Comparison of ENCODE assay signal across 22 cellular contexts in genomic region chr20:38184098-38184497, GRCh38. TPM values are rescaled to one million over a fixed set of nuclear protein-coding genes. Genes with fewer than 3 reads are reported as not detected.
DNase-seq lines count a peak whose midpoint lies in the region; ATAC-seq and TF ChIP-seq lines count a peak whose summit lies in the region.
"Had no signal": no experiment of that assay in that cellular context is flagged by ENCODE, and none has a peak within 500 bp of the region (broad histone marks: within the 10 kb centered on the region; RNA-seq: fewer than 3 reads in every experiment).

No MANE protein-coding gene starts in this region.

- no peaks in the 10 kb centered on the region for H3K4me1 ChIP-seq in neural progenitor cell
- H3K4me1 ChIP-seq: gastroesophageal sphincter had no signal

- H3K27ac Mint-ChIP-seq in neural progenitor cell: no peak overlapping the region
- no peak overlapping the region for H3K27ac Mint-ChIP-seq in activated T-cell treated with anti-CD3 and anti-CD28 coated beads, Interleukin-2, amount 50 U/mL, for 72 hours
- H3K27ac Mint-ChIP-seq: activated CD4-positive, alpha-beta T cell treated with anti-CD3 and anti-CD28 coated beads, Interleukin-2, amount 10 ng/mL, durations not matched to agents 7 days and 5 days; CD4-positive, alpha-beta T cell; naive thymus-derived CD4-positive, alpha-beta T cell; T-helper 1 cell treated with Interleukin-12 subunit alpha and Interleukin-12 subunit beta and Interleukin-4 antibody, amounts not matched to agents 30 μg/mL and 1 μg/mL, for 36 hours had no signal

- peaks cover 10% of the 10 kb centered on the region for H3K27me3 Mint-ChIP-seq in neural progenitor cell (ENCODE audit: insufficient read depth, low read depth)
- peaks cover 41% of the 10 kb centered on the region for H3K27me3 Mint-ChIP-seq in activated T-cell treated with anti-CD3 and anti-CD28 coated beads, Interleukin-2, amount 50 U/mL, for 72 hours (ENCODE audit: low read depth)

- H3K4me3 ChIP-seq in neural progenitor cell (no peak overlapping the region), WERI-Rb-1 (ENCODE audit: low read depth, low read length) (no peak overlapping the region)
- H3K4me3 ChIP-seq: gastroesophageal sphincter had no signal

- DNase-seq in HEK293T (ENCODE audit: extremely low spot score): no peak
- DNase-seq in RPMI7951 (ENCODE audit: low read depth): peak; percentile 43
- DNase-seq in epithelial cell of prostate (ENCODE audit: low read depth, low spot score): peak; percentile 65
- no peak for DNase-seq in neural progenitor cell (ENCODE audit: low spot score)
- no peak for DNase-seq in WERI-Rb-1
- DNase-seq in activated T-cell treated with anti-CD3 and anti-CD28 coated beads, Interleukin-2, amount 50 U/mL, for 72 hours: no peak
- no peak for DNase-seq in SIG-M5 (lab: John Stamatoyannopoulos, UW)
- DNase-seq: activated CD4-positive, alpha-beta T cell treated with anti-CD3 and anti-CD28 coated beads, Interleukin-2, amount 10 ng/mL, durations not matched to agents 7 days and 5 days; activated CD8-positive, alpha-beta memory T cell treated with anti-CD3 and anti-CD28 coated beads, Interleukin-2, amount 50 U/mL, for 4 hours; CD4-positive, alpha-beta T cell; dermis blood vessel endothelial cell; DMS153; Karpas-422; mesenchymal stem cell; naive thymus-derived CD4-positive, alpha-beta T cell; NCI-H524; SHP77 treated with DMSO at 0.1 percent for 48 hours; stimulated activated CD4-positive, alpha-beta T cell treated with anti-CD3 and anti-CD28 coated beads, Interleukin-2, amount 100 ng/mL, for 24 hours; stimulated activated naive CD4-positive, alpha-beta T cell had no signal

- H3K27me3 ChIP-seq in neural progenitor cell (no peaks in the 10 kb centered on the region), WERI-Rb-1 (ENCODE audit: insufficient read depth, low read depth, severe bottlenecking) (no peaks in the 10 kb centered on the region)

- peaks cover 27% of the 10 kb centered on the region for H3K4me1 Mint-ChIP-seq in neural progenitor cell
- H3K4me1 Mint-ChIP-seq in activated T-cell treated with anti-CD3 and anti-CD28 coated beads, Interleukin-2, amount 50 U/mL, for 72 hours (ENCODE audit: low read depth): no peaks in the 10 kb centered on the region
- H3K4me1 Mint-ChIP-seq: activated CD4-positive, alpha-beta T cell treated with anti-CD3 and anti-CD28 coated beads, Interleukin-2, amount 10 ng/mL, durations not matched to agents 7 days and 5 days; naive thymus-derived CD4-positive, alpha-beta T cell had no signal

- no peaks in the 10 kb centered on the region for H3K9me3 ChIP-seq in neural progenitor cell (ENCODE audit: low read depth)
- H3K9me3 ChIP-seq in WERI-Rb-1 (ENCODE audit: severe bottlenecking): no peaks in the 10 kb centered on the region

- H3K4me3 Mint-ChIP-seq in neural progenitor cell: peak overlapping the region; percentile 24
- H3K4me3 Mint-ChIP-seq in activated T-cell treated with anti-CD3 and anti-CD28 coated beads, Interleukin-2, amount 50 U/mL, for 72 hours: no peak overlapping the region
- H3K4me3 Mint-ChIP-seq: activated CD4-positive, alpha-beta T cell treated with anti-CD3 and anti-CD28 coated beads, Interleukin-2, amount 10 ng/mL, durations not matched to agents 7 days and 5 days; CD4-positive, alpha-beta T cell; naive thymus-derived CD4-positive, alpha-beta T cell; T-helper 1 cell treated with Interleukin-12 subunit alpha and Interleukin-12 subunit beta and Interleukin-4 antibody, amounts not matched to agents 30 μg/mL and 1 μg/mL, for 36 hours had no signal

- peak overlapping the region; percentile 57 for H3K27ac ChIP-seq in epithelial cell of prostate
- no peak overlapping the region for H3K27ac ChIP-seq in neural progenitor cell
- no peak overlapping the region for H3K27ac ChIP-seq in WERI-Rb-1
- H3K27ac ChIP-seq: gastroesophageal sphincter had no signal

- H3K36me3 Mint-ChIP-seq in neural progenitor cell: no peaks in the 10 kb centered on the region
- no peaks in the 10 kb centered on the region for H3K36me3 Mint-ChIP-seq in activated T-cell treated with anti-CD3 and anti-CD28 coated beads, Interleukin-2, amount 50 U/mL, for 72 hours (ENCODE audit: insufficient read depth in 2 of 2)
- H3K36me3 Mint-ChIP-seq: naive thymus-derived CD4-positive, alpha-beta T cell had no signal

- H3K9ac ChIP-seq in neural progenitor cell: no peak overlapping the region

- no peak overlapping the region for H3K4me2 ChIP-seq in neural progenitor cell

- ATAC-seq in HG02759 (IDR thresholded peaks at IDR 0.05; ENCODE audit: unreplicated experiment): no peak
- ATAC-seq in activated T-cell treated with anti-CD3 and anti-CD28 coated beads, Interleukin-2, amount 50 U/mL, for 72 hours (replicated peaks in 1 of 2): no peak
- ATAC-seq: gastroesophageal sphincter; naive thymus-derived CD4-positive, alpha-beta T cell had no signal

- POLR2A ChIA-PET in HEK293T (lab: Yijun Ruan, JAX): no interaction called here

- no peak overlapping the region for H2AFZ ChIP-seq in neural progenitor cell (replicated peaks)

- TF ChIP-seq CTCF in neural progenitor cell (IDR thresholded peaks at IDR 0.05) (no peak), WERI-Rb-1 (IDR thresholded peaks at IDR 0.05; ENCODE audit: low read depth, low read length) (no peak)

- CTCF ChIA-PET in HEK293T (lab: Yijun Ruan, JAX): interaction anchor here (0.6 kb wide), 1 partner anchor 21 kb away, joined by 7 read pairs; no protein-coding TSS in a partner anchor

- no peaks in the 10 kb centered on the region for H3F3A ChIP-seq in neural progenitor cell (ENCODE audit: low read depth)

- no peaks in the 10 kb centered on the region for H4K20me1 ChIP-seq in neural progenitor cell (ENCODE audit: low read depth)

- peaks cover 2% of the 10 kb centered on the region for H3K9me3 Mint-ChIP-seq in neural progenitor cell
- no peaks in the 10 kb centered on the region for H3K9me3 Mint-ChIP-seq in activated T-cell treated with anti-CD3 and anti-CD28 coated beads, Interleukin-2, amount 50 U/mL, for 72 hours
- H3K9me3 Mint-ChIP-seq: activated CD4-positive, alpha-beta T cell treated with anti-CD3 and anti-CD28 coated beads, Interleukin-2, amount 10 ng/mL, durations not matched to agents 7 days and 5 days; CD4-positive, alpha-beta T cell; T-helper 1 cell treated with Interleukin-12 subunit alpha and Interleukin-12 subunit beta and Interleukin-4 antibody, amounts not matched to agents 30 μg/mL and 1 μg/mL, for 36 hours had no signal

- no peaks in the 10 kb centered on the region for H3K79me2 ChIP-seq in neural progenitor cell (ENCODE audit: low read depth)

- H3K36me3 ChIP-seq in neural progenitor cell (no peaks in the 10 kb centered on the region), WERI-Rb-1 (no peaks in the 10 kb centered on the region)
- H3K36me3 ChIP-seq: gastroesophageal sphincter had no signal

TF ChIP-seq in HEK293T, 16 proteins besides CTCF, POLR2A, EP300 and RAD21:
- TF ChIP-seq PKNOX1 (IDR thresholded peaks at IDR 0.05) (peak; percentile 85), TARDBP (IDR thresholded peaks at IDR 0.05) (no peak)

RNA-seq across cellular contexts. Expression of gene TGM2, which starts 19.0 kb away (rescaled TPM):
- total RNA-seq in RPMI7951 (2014; rRNA removed; shearing (Covaris generic)): 650 and 793 TPM in 2 replicates
- 0.22 and 0.28 TPM in 2 replicates for total RNA-seq in neural progenitor cell (ENCODE audit: low replicate concordance)
- total RNA-seq in activated T-cell treated with anti-CD3 and anti-CD28 coated beads, Interleukin-2, amount 50 U/mL, for 72 hours: under 1 TPM; 0.23 to 0.38 TPM

Comparison
In these comparisons a context has a peak if more than half of its experiments do, and no peak if none do; other contexts are left out.
1. DNase-seq: peak in RPMI7951 (single experiment) and epithelial cell of prostate (single experiment); none in HEK293T (single experiment), neural progenitor cell (single experiment), WERI-Rb-1 (single experiment), activated T-cell treated with anti-CD3 and anti-CD28 coated beads, Interleukin-2, amount 50 U/mL, for 72 hours (0 of 2) and SIG-M5 (single experiment).
2. RNA of gene TGM2, which starts 19.0 kb away (total RNA-seq): 650 to 793 TPM in RPMI7951; 0.23 to 0.38 TPM in activated T-cell treated with anti-CD3 and anti-CD28 coated beads, Interleukin-2, amount 50 U/mL, for 72 hours and 0.22 to 0.28 TPM in neural progenitor cell; every median in the first group is over 100 times any median in the second.